Comparison of ENCODE assay signal across 1 cellular context in genomic region chr1:151193856-151194255, GRCh38.
TF ChIP-seq lines count a peak whose summit lies in the region.

No MANE protein-coding gene starts in this region.

TF ChIP-seq in A549, 52 proteins besides CTCF, POLR2A, EP300 and RAD21 (continued from another document):
- TF ChIP-seq HOXB5 (CRISPR knock-in tag; IDR thresholded peaks at IDR 0.05) = no peak
- no peak for TF ChIP-seq ZC3H11A (IDR thresholded peaks at IDR 0.05)
- TF ChIP-seq BHLHE40 (IDR thresholded peaks at IDR 0.05; ENCODE audit: low read depth, low read length) = no peak
- TF ChIP-seq FOXS1 (CRISPR knock-in tag; IDR thresholded peaks at IDR 0.05) = no peak
- no peak for TF ChIP-seq ATOH8 (CRISPR knock-in tag; IDR thresholded peaks at IDR 0.05; ENCODE audit: low read depth)
- TF ChIP-seq MYC (IDR thresholded peaks at IDR 0.05; ENCODE audit: borderline replicate concordance, low read length) = no peak
- TF ChIP-seq BCL3 (IDR thresholded peaks at IDR 0.05) = no peak
- no peak for TF ChIP-seq NFE2L2 (conservative IDR thresholded peaks at IDR 0.05; ENCODE audit: low read length)
- no peak for TF ChIP-seq RFX5 (IDR thresholded peaks at IDR 0.05)
TF ChIP-seq in A549: peak in this region for 0.
